ENCODE assay signal across 8 cellular contexts in genomic region chr7:156639426-156640256, GRCh38. TPM values are rescaled to one million over a fixed set of nuclear protein-coding genes. Genes with fewer than 3 reads are reported as not detected.
DNase-seq lines count a peak whose midpoint lies in the region; ATAC-seq and TF ChIP-seq lines count a peak whose summit lies in the region.

No MANE protein-coding gene starts in this region.

- peaks cover 7% of the 10 kb centered on the region for H3K27me3 Mint-ChIP-seq in osteocyte (ENCODE audit: unreplicated experiment)

- peak overlapping the region; percentile 87 for H3K4me3 Mint-ChIP-seq in osteocyte (ENCODE audit: unreplicated experiment)

- H3K27ac Mint-ChIP-seq in osteocyte (ENCODE audit: unreplicated experiment) = peak overlapping the region; percentile 78

- DNase-seq in activated naive CD4-positive, alpha-beta T cell treated with Interleukin-2 at 50 U/mL for 16 hours = peak; percentile 2
- no peak for DNase-seq in activated naive CD4-positive, alpha-beta T cell treated with anti-CD3 and anti-CD28 coated beads, Interleukin-2, amount 50 U/mL, for 16 hours
- peak; percentile 67 to 74 for DNase-seq in SW 1271 (lab: John Stamatoyannopoulos, UW)
- DNase-seq in fibroblast of mammary gland (ENCODE audit: low read depth) = peak; percentile 5
- no peak for DNase-seq in osteocyte (ENCODE audit: extremely low spot score, unreplicated experiment)
- DNase-seq in SKM-1 (lab: John Stamatoyannopoulos, UW; ENCODE audit: unreplicated experiment) = no peak

- TF ChIP-seq CTCF in fibroblast of mammary gland (conservative IDR thresholded peaks at IDR 0.05; ENCODE audit: control insufficient read depth, insufficient read depth, low read depth, low read length) (no peak), osteocyte (IDR thresholded peaks at IDR 0.05) (no peak)

- H3K9me3 Mint-ChIP-seq in osteocyte (ENCODE audit: unreplicated experiment) = peaks cover 17% of the 10 kb centered on the region

- H3K4me3 ChIP-seq in fibroblast of mammary gland (ENCODE audit: control insufficient read depth, low read depth, low read length) = peak overlapping the region; percentile 74

- no peak for ATAC-seq in GM18870 (IDR thresholded peaks at IDR 0.05; ENCODE audit: unreplicated experiment)
- no peak for ATAC-seq in GM19023 (IDR thresholded peaks at IDR 0.05; ENCODE audit: unreplicated experiment)

- peaks cover 22% of the 10 kb centered on the region for H3K4me1 Mint-ChIP-seq in osteocyte (ENCODE audit: unreplicated experiment)

- H3K36me3 Mint-ChIP-seq in osteocyte (ENCODE audit: unreplicated experiment) = peaks cover 6% of the 10 kb centered on the region

RNA-seq across cellular contexts. Expression of gene RNF32, which starts 0.9 kb away (rescaled TPM):
- total RNA-seq in osteocyte = 1.7 and 1.8 TPM in 2 replicates

Comparison
In these comparisons a context has a peak if more than half of its experiments do, and no peak if none do; other contexts are left out.
1. DNase-seq: peak in activated naive CD4-positive, alpha-beta T cell treated with Interleukin-2 at 50 U/mL for 16 hours (single experiment), SW 1271 (2 of 2) and fibroblast of mammary gland (single experiment); none in activated naive CD4-positive, alpha-beta T cell treated with anti-CD3 and anti-CD28 coated beads, Interleukin-2, amount 50 U/mL, for 16 hours (single experiment), osteocyte (single experiment) and SKM-1 (single experiment).